Comparison of ENCODE assay signal across 16 cellular contexts in genomic region chr17:49022391-49022941, GRCh38. TPM values are rescaled to one million over a fixed set of nuclear protein-coding genes. Genes with fewer than 3 reads are reported as not detected.
DNase-seq lines count a peak whose midpoint lies in the region; ATAC-seq and TF ChIP-seq lines count a peak whose summit lies in the region.
"Had no signal": no experiment of that assay in that cellular context is flagged by ENCODE, and none has a peak within 500 bp of the region (broad histone marks: within the 10 kb centered on the region; RNA-seq: fewer than 3 reads in every experiment).

No MANE protein-coding gene starts in this region.

- H3K4me1 ChIP-seq in mesenchymal stem cell (ENCODE audit: control insufficient read depth, insufficient read depth, low read depth, low read length) (peaks cover 26% of the 10 kb centered on the region), adrenal gland (replicated peaks in 1 of 2) (no peaks in the 10 kb centered on the region)
- H3K4me1 ChIP-seq: vagina had no signal

- POLR2A ChIA-PET in AG04450 (lab: Yijun Ruan, JAX): no interaction called here

- no peak overlapping the region for H3K14ac ChIP-seq in mesenchymal stem cell (ENCODE audit: low read length in 2 of 2)

- H3K4me3 ChIP-seq in AG04450 (ENCODE audit: low read depth, low read length): no peak overlapping the region
- no peak overlapping the region for H3K4me3 ChIP-seq in mesenchymal stem cell (ENCODE audit: insufficient read depth in 1 of 2, low read depth in 1 of 2, low read length in 2 of 2)
- H3K4me3 ChIP-seq in adrenal gland: no peak overlapping the region
- H3K4me3 ChIP-seq: ovary, vagina had no signal

- H3K27me3 ChIP-seq in AG04450 (ENCODE audit: control insufficient read depth, insufficient read depth, low read length) (no peaks in the 10 kb centered on the region), mesenchymal stem cell (ENCODE audit: control insufficient read depth in 1 of 2, insufficient read depth in 1 of 2, low read length in 2 of 2) (peaks cover 0 to 3% of the 10 kb centered on the region in 2 experiments), adrenal gland (peaks cover 4% of the 10 kb centered on the region)
- H3K27me3 ChIP-seq: ovary, vagina had no signal

- no peak for ATAC-seq in HG02973 (IDR thresholded peaks at IDR 0.05; ENCODE audit: unreplicated experiment)

- 9% methylated on average over 6 of the region's 6 CpGs for WGBS in mesenchymal stem cell
- 47 to 80% (median 62%) methylated on average over 4 to 6 of the region's 6 CpGs for WGBS in adrenal gland, 4 donors

- H3K9me3 ChIP-seq in AG04450 (ENCODE audit: control insufficient read depth, insufficient read depth, low read length): no peaks in the 10 kb centered on the region
- H3K9me3 ChIP-seq in mesenchymal stem cell (ENCODE audit: control insufficient read depth, low read length): no peaks in the 10 kb centered on the region
- H3K9me3 ChIP-seq in adrenal gland (replicated peaks in 1 of 3): no peaks in the 10 kb centered on the region
- H3K9me3 ChIP-seq: ovary, vagina had no signal

- peak overlapping the region; percentile 72 for H2AK5ac ChIP-seq in mesenchymal stem cell (ENCODE audit: low read length, severe bottlenecking)

- peaks cover 5% of the 10 kb centered on the region for H3K79me1 ChIP-seq in mesenchymal stem cell (replicated peaks; ENCODE audit: low read length, poor library complexity, severe bottlenecking)

- DNase-seq in AG04450 (ENCODE audit: low read depth, low spot score) (no peak), dedifferentiated amniotic fluid mesenchymal stem cell (ENCODE audit: extremely low spot score) (peak; percentile 50), mesenchymal stem cell (no peak), NCI-H2081 (lab: John Stamatoyannopoulos, UW) (no peak), adrenal gland (no peak), NCI-H82 treated with DMSO at 0.1 percent for 48 hours (lab: John Stamatoyannopoulos, UW; ENCODE audit: unreplicated experiment) (no peak)
- DNase-seq: activated CD4-positive, alpha-beta T cell treated with anti-CD3 and anti-CD28 coated beads, Interleukin-2, amount 50 U/mL, for 1 hour; glutamatergic neuron; NCI-H187; ovary; SHP77 treated with DMSO at 0.1 percent for 48 hours had no signal

- H2BK15ac ChIP-seq in mesenchymal stem cell (ENCODE audit: low read depth, poor library complexity, severe bottlenecking): no peak overlapping the region

- no peak overlapping the region for H4K91ac ChIP-seq in mesenchymal stem cell (ENCODE audit: low read length)

- CTCF ChIA-PET in AG04450 (lab: Charles Lee): interaction anchor here (2.0 to 7.8 kb wide), 2 partner anchors 9 to 14 kb away, joined by 9 to 51 read pairs; no protein-coding TSS in a partner anchor

- H3K23ac ChIP-seq in mesenchymal stem cell (ENCODE audit: low read length in 2 of 2): no peak overlapping the region

- intact Hi-C loops in adrenal gland (cut with DNase I): no loop called here

- H3K27ac ChIP-seq in AG04450 (ENCODE audit: low read depth, low read length) (peak overlapping the region; percentile 47), mesenchymal stem cell (ENCODE audit: low read length, poor library complexity, severe bottlenecking) (peak overlapping the region; percentile 81), adrenal gland (no peak overlapping the region)
- H3K27ac ChIP-seq: C4-2B, ovary, vagina had no signal

- H3K4ac ChIP-seq in mesenchymal stem cell (ENCODE audit: low read depth in 1 of 2, low read length in 2 of 2): peak overlapping the region in 1 of 2 experiments; percentile 1

- H2AFZ ChIP-seq in mesenchymal stem cell (ENCODE audit: low read depth, low read length): no peak overlapping the region

- H2BK5ac ChIP-seq in mesenchymal stem cell (ENCODE audit: low read depth, low read length, poor library complexity, severe bottlenecking): peak overlapping the region; percentile 94

- peak overlapping the region; percentile 12 for H4K8ac ChIP-seq in mesenchymal stem cell (ENCODE audit: low read length)

- H3K36me3 ChIP-seq in mesenchymal stem cell (ENCODE audit: control insufficient read depth in 1 of 2, insufficient read depth in 2 of 2, low read depth in 1 of 2, low read length in 2 of 2): peaks cover 0 to 15% of the 10 kb centered on the region in 2 experiments
- H3K36me3 ChIP-seq in adrenal gland (replicated peaks in 1 of 2): no peaks in the 10 kb centered on the region
- H3K36me3 ChIP-seq: ovary, vagina had no signal

- no peak for TF ChIP-seq POLR2A in adrenal gland (IDR thresholded peaks at IDR 0.05)

- no peak overlapping the region for H3K9ac ChIP-seq in mesenchymal stem cell (ENCODE audit: low read length)

- no peak for TF ChIP-seq EP300 in Ishikawa (IDR thresholded peaks at IDR 0.05; ENCODE audit: borderline replicate concordance)

- H2BK12ac ChIP-seq in mesenchymal stem cell (ENCODE audit: low read length in 2 of 2): peak overlapping the region in 1 of 2 experiments; percentile 38

- H3K18ac ChIP-seq in mesenchymal stem cell (ENCODE audit: low read depth in 1 of 2, low read length in 2 of 2): peak overlapping the region in 1 of 2 experiments; percentile 83

- TF ChIP-seq CTCF in AG04450 (IDR thresholded peaks at IDR 0.05; ENCODE audit: low read depth, low read length): no peak
- no peak for TF ChIP-seq CTCF in adrenal gland (IDR thresholded peaks at IDR 0.05)

- H3K4me2 ChIP-seq in mesenchymal stem cell (ENCODE audit: low read length, poor library complexity, severe bottlenecking): peak overlapping the region; percentile 7

- TF ChIP-seq RAD21 in Ishikawa (IDR thresholded peaks at IDR 0.05; ENCODE audit: low read depth): no peak

- H2BK120ac ChIP-seq in mesenchymal stem cell (ENCODE audit: low read depth, low read length): peak overlapping the region; percentile 27

TF ChIP-seq in Ishikawa, 13 proteins besides CTCF, POLR2A, EP300 and RAD21:
- TF ChIP-seq, protein P1, sequence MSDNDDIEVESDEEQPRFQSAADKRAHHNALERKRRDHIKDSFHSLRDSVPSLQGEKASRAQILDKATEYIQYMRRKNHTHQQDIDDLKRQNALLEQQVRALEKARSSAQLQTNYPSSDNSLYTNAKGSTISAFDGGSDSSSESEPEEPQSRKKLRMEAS (IDR thresholded peaks at IDR 0.05): peak; percentile 40; the same call in 1 of the 2 replicates
- TF ChIP-seq TAF1 (IDR thresholded peaks at IDR 0.05; ENCODE audit: low read depth): no peak
- peak; percentile 98 for TF ChIP-seq TEAD4 (IDR thresholded peaks at IDR 0.05)

RNA-seq across cellular contexts. Expression of gene IGF2BP1, which starts 25.3 kb away (rescaled TPM):
- 9.9 and 11.7 TPM in 2 replicates for polyA plus RNA-seq in AG04450 (2011; rRNA removed)
- 26.8 and 29.3 TPM in 2 replicates for polyA minus RNA-seq in AG04450 (2011; rRNA and poly(A)+ RNA removed)
- 44.3 TPM for polyA plus RNA-seq in mesenchymal stem cell (2013, experiment 1 of 2)
- 44.9 TPM for polyA plus RNA-seq in mesenchymal stem cell (2013, experiment 2 of 2)
- total RNA-seq in adrenal gland: 1 to 10 TPM in 1 of 8 donors, under 1 TPM in 4, not detected in 3; under 0.01 to 1.5 (median 0.32) TPM
- under 1 TPM in 2 of 3 donors, not detected in 1; under 0.01 to 0.02 TPM for polyA plus RNA-seq in adrenal gland
- total RNA-seq: vagina had no signal

RNA-seq across cellular contexts. Expression of gene GIP, which starts 54.1 kb away (rescaled TPM):
- polyA plus RNA-seq in AG04450 (2011; rRNA removed): 0.25 and 0.38 TPM in 2 replicates
- not detected in 2 replicates for polyA minus RNA-seq in AG04450 (2011; rRNA and poly(A)+ RNA removed)
- 0.23 TPM for polyA plus RNA-seq in mesenchymal stem cell (2013, experiment 1 of 2)
- 0.12 TPM for polyA plus RNA-seq in mesenchymal stem cell (2013, experiment 2 of 2)
- under 1 TPM in 1 of 8 donors, not detected in 7; 0.35 TPM for total RNA-seq in adrenal gland
- polyA plus RNA-seq in adrenal gland: under 1 TPM in 1 of 3 donors, not detected in 2; 0.97 TPM
- total RNA-seq: ovary, vagina had no signal
- polyA plus RNA-seq: adipose tissue, ovary had no signal

Comparison
In these comparisons a context has a peak if more than half of its experiments do, and no peak if none do; other contexts are left out.
1. H3K27ac ChIP-seq: peak in AG04450 (single experiment) and mesenchymal stem cell (single experiment); none in adrenal gland (0 of 5).
2. RNA of gene IGF2BP1, which starts 25.3 kb away (polyA plus RNA-seq): 9.9 to 11.7 TPM in AG04450; under 0.01 to 0.02 TPM in adrenal gland; every median in the first group is over 10 times any median in the second.